In the genomic region with DNA sequence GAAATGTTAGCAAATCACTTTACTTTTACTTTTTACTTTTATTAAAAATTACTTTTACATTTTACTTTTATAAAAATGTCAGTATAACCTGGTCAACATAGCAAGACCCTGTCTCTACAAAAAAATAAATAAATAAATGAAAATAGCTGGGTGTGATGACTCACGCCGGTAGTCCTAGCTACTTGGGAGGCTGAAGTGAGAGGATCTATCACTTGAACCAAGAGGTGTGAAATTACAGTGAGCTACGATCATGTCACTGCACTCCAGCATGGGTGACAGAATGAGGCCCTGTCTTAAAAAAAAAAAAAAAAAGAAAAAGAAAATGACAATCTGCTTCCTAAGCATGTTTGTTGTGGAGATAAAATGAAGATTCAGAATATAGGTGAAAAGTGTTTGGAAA, we compare ENCODE assay signal across 29 cellular contexts. TPM values are rescaled to one million over a fixed set of nuclear protein-coding genes. Genes with fewer than 3 reads are reported as not detected.
DNase-seq lines count a peak whose midpoint lies in the region; ATAC-seq, FAIRE-seq and TF ChIP-seq lines count a peak whose summit lies in the region.
"Had no signal": no experiment of that assay in that cellular context is flagged by ENCODE, and none has a peak within 500 bp of the region (broad histone marks: within the 10 kb centered on the region; RNA-seq: fewer than 3 reads in every experiment).

No MANE protein-coding gene starts in this region.

- no peak for TF ChIP-seq RAD21 in HepG2 (CRISPR knock-in tag; IDR thresholded peaks at IDR 0.05)

- H3K4me1 Mint-ChIP-seq in natural killer cell, result peaks cover 7% of the 10 kb centered on the region in 2 donors
- peaks cover 6% of the 10 kb centered on the region for H3K4me1 Mint-ChIP-seq in stimulated activated effector memory CD8-positive, alpha-beta T cell treated with anti-CD3 and anti-CD28 coated beads, Interleukin-12 subunit alpha, Interleukin-12 subunit beta, amount 100 ng/mL, for 72 hours
- no peaks in the 10 kb centered on the region for H3K4me1 Mint-ChIP-seq in osteocyte (ENCODE audit: unreplicated experiment)
- H3K4me1 Mint-ChIP-seq: CD4-positive, CD25-positive, alpha-beta regulatory T cell had no signal

- no peak for DNase-seq in HepG2 (ENCODE audit: low spot score)
- no peak for DNase-seq in right lobe of liver
- DNase-seq in natural killer cell, result no peak
- no peak for DNase-seq in stimulated activated effector memory CD8-positive, alpha-beta T cell treated with anti-CD3 and anti-CD28 coated beads, Interleukin-12 subunit alpha, Interleukin-12 subunit beta, amount 100 ng/mL, for 72 hours (ENCODE audit: low spot score in 2 of 2)
- DNase-seq in osteocyte (ENCODE audit: extremely low spot score, unreplicated experiment), result no peak
- no peak for DNase-seq in NCI-H526 (lab: John Stamatoyannopoulos, UW)
- DNase-seq in cerebellum (ENCODE audit: low spot score), result no peak
- DNase-seq: CD4-positive, CD25-positive, alpha-beta regulatory T cell; DMS79; GDM1; HCEC 1CT; Kasumi-1; NCI-H1092 treated with DMSO at 0.1 percent for 48 hours; NCI-H1436 treated with DMSO at 0.1 percent for 48 hours; NCI-H187 treated with DMSO at 0.1 percent for 48 hours; NCI-H2171 treated with DMSO at 0.1 percent for 48 hours; NCI-H345; NCI-H510A treated with DMSO at 0.1 percent for 48 hours; NCI-H748 treated with DMSO at 0.1 percent for 48 hours; NK-92 treated with Interleukin-12 subunit alpha and Interleukin-12 subunit beta, amount 100 ng/mL, for 24 hours; PC-3; SJCRH30 had no signal

- POLR2A ChIA-PET in HepG2 (lab: Yijun Ruan, JAX), result no interaction called here

- no peak for TF ChIP-seq CTCF in HepG2 (CRISPR knock-in tag; IDR thresholded peaks at IDR 0.05)
- TF ChIP-seq CTCF in right lobe of liver (IDR thresholded peaks at IDR 0.05), result no peak
- TF ChIP-seq CTCF in gastroesophageal sphincter (IDR thresholded peaks at IDR 0.05), result no peak
- no peak for TF ChIP-seq CTCF in natural killer cell (IDR thresholded peaks at IDR 0.05)
- no peak for TF ChIP-seq CTCF in osteocyte (IDR thresholded peaks at IDR 0.05)

- 88% methylated on average over 3 of the region's 3 CpGs for WGBS in HepG2 (ENCODE audit: low lambda C conversion rate)
- 61% methylated on average over 3 of the region's 3 CpGs for WGBS in right lobe of liver (ENCODE audit: insufficient coverage, low coverage, low lambda C conversion rate, missing lambda C conversion rate)
- WGBS in gastroesophageal sphincter (ENCODE audit: low coverage in 1 of 2), 2 donors, result 85 to 86% methylated on average over 2 to 3 of the region's 3 CpGs

- TF ChIP-seq EP300 in HepG2 (IDR thresholded peaks at IDR 0.05; ENCODE audit: low read depth in 2 of 2, low read length in 2 of 2) (no peak), HepG2 (CRISPR knock-in tag; IDR thresholded peaks at IDR 0.05; ENCODE audit: borderline replicate concordance) (no peak), gastroesophageal sphincter (IDR thresholded peaks at IDR 0.05) (no peak)

- intact Hi-C loops in HepG2 (cut with micrococcal nuclease; ENCODE audit: unreplicated experiment) (no loop called here), right lobe of liver (cut with DNase I) (no loop called here), natural killer cell (cut with micrococcal nuclease) (no loop called here)

- no peak overlapping the region for H3K9ac ChIP-seq in HepG2 (ENCODE audit: insufficient read depth, low read depth, low read length)
- H3K9ac ChIP-seq: BLaER1 had no signal

- no peaks in the 10 kb centered on the region for H3K27me3 Mint-ChIP-seq in natural killer cell (ENCODE audit: low read depth in 2 of 2)
- H3K27me3 Mint-ChIP-seq in osteocyte (ENCODE audit: unreplicated experiment), result no peaks in the 10 kb centered on the region
- H3K27me3 Mint-ChIP-seq: CD4-positive, CD25-positive, alpha-beta regulatory T cell had no signal

- H3K27ac Mint-ChIP-seq in natural killer cell (peak overlapping the region in 1 of 2 donors; percentile 63), osteocyte (ENCODE audit: unreplicated experiment) (no peak overlapping the region)
- no peak overlapping the region for H3K27ac Mint-ChIP-seq in stimulated activated effector memory CD8-positive, alpha-beta T cell treated with anti-CD3 and anti-CD28 coated beads, Interleukin-12 subunit alpha, Interleukin-12 subunit beta, amount 100 ng/mL, for 72 hours

- H3K4me2 ChIP-seq in HepG2 (ENCODE audit: low read depth, low read length), result no peak overlapping the region
- H3K4me2 ChIP-seq: BLaER1 had no signal

- no peaks in the 10 kb centered on the region for H3K79me2 ChIP-seq in HepG2 (ENCODE audit: insufficient read depth, low read length)

- no peak for ATAC-seq in HepG2
- no peak for ATAC-seq in right lobe of liver
- no peak for ATAC-seq in gastroesophageal sphincter
- ATAC-seq in natural killer cell, result peak; percentile 82 to 97 (median 97)
- peak; percentile 54 for ATAC-seq in stimulated activated effector memory CD8-positive, alpha-beta T cell treated with anti-CD3 and anti-CD28 coated beads, Interleukin-12 subunit alpha, Interleukin-12 subunit beta, amount 100 ng/mL, for 72 hours
- ATAC-seq: GM12878, PC-3, Right ventricle myocardium inferior, SK-N-SH treated with all-trans-retinoic acid at 6 μM for 48 hours had no signal

- no peak overlapping the region for H3K27ac ChIP-seq in HepG2 (ENCODE audit: extremely low read length, insufficient read depth, low read length)
- H3K27ac ChIP-seq in right lobe of liver, result no peak overlapping the region
- H3K27ac ChIP-seq in gastroesophageal sphincter, result peak overlapping the region in 3 of 4 donors; percentile 67 to 84 (median 77)
- H3K27ac ChIP-seq: BLaER1, HL-60, SJCRH30 had no signal

- no TSS peak for BruUV-seq in HepG2 (replicated peaks; lab: Mats Ljungman, UMichigan)

- H3K4me3 ChIP-seq in HepG2 (replicated peaks in 1 of 3; ENCODE audit: insufficient read depth in 1 of 3, low read depth in 2 of 3, low read length in 3 of 3) (no peak overlapping the region), right lobe of liver (no peak overlapping the region), gastroesophageal sphincter (no peak overlapping the region)
- H3K4me3 ChIP-seq: BLaER1, GM12878, SJCRH30 had no signal

- CTCF ChIA-PET in HepG2 (lab: Yijun Ruan, JAX; ENCODE audit: low intra/inter-chr PET ratio, low total read pairs), result no interaction called here

- no peak for FAIRE-seq in HepG2 (lab: Jason Lieb, UNC)
- FAIRE-seq: GM12878, H1 had no signal

- no peaks in the 10 kb centered on the region for H3K4me1 ChIP-seq in HepG2 (ENCODE audit: insufficient read depth, low read length)
- H3K4me1 ChIP-seq in right lobe of liver, result peaks cover 0 to 9% (median 0%) of the 10 kb centered on the region in 4 donors
- H3K4me1 ChIP-seq in gastroesophageal sphincter, result peaks cover 3 to 48% (median 29%) of the 10 kb centered on the region in 3 donors
- H3K4me1 ChIP-seq: BLaER1, SJCRH30 had no signal

- H3K27me3 ChIP-seq in HepG2 (ENCODE audit: control insufficient read depth in 1 of 2, insufficient read depth in 2 of 2, low read length in 2 of 2), result no peaks in the 10 kb centered on the region
- H3K27me3 ChIP-seq in right lobe of liver, result no peaks in the 10 kb centered on the region
- no peaks in the 10 kb centered on the region for H3K27me3 ChIP-seq in gastroesophageal sphincter
- H3K27me3 ChIP-seq: BLaER1, SJCRH30 had no signal

- H3K36me3 ChIP-seq in HepG2 (replicated peaks in 1 of 2; ENCODE audit: control insufficient read depth in 1 of 2, insufficient read depth in 2 of 2, low read length in 2 of 2), result no peaks in the 10 kb centered on the region
- H3K36me3 ChIP-seq in right lobe of liver, result no peaks in the 10 kb centered on the region
- H3K36me3 ChIP-seq in gastroesophageal sphincter, result no peaks in the 10 kb centered on the region
- H3K36me3 ChIP-seq: BLaER1, SJCRH30 had no signal

- no peaks in the 10 kb centered on the region for H4K20me1 ChIP-seq in HepG2 (ENCODE audit: insufficient read depth, low read length)
- H4K20me1 ChIP-seq: BLaER1 had no signal

- no peaks in the 10 kb centered on the region for H3K36me3 Mint-ChIP-seq in natural killer cell
- no peaks in the 10 kb centered on the region for H3K36me3 Mint-ChIP-seq in stimulated activated effector memory CD8-positive, alpha-beta T cell treated with anti-CD3 and anti-CD28 coated beads, Interleukin-12 subunit alpha, Interleukin-12 subunit beta, amount 100 ng/mL, for 72 hours
- no peaks in the 10 kb centered on the region for H3K36me3 Mint-ChIP-seq in osteocyte (ENCODE audit: unreplicated experiment)

- H3K9me3 Mint-ChIP-seq in natural killer cell (no peaks in the 10 kb centered on the region), osteocyte (ENCODE audit: unreplicated experiment) (no peaks in the 10 kb centered on the region)
- H3K9me3 Mint-ChIP-seq in stimulated activated effector memory CD8-positive, alpha-beta T cell treated with anti-CD3 and anti-CD28 coated beads, Interleukin-12 subunit alpha, Interleukin-12 subunit beta, amount 100 ng/mL, for 72 hours, result no peaks in the 10 kb centered on the region

- TF ChIP-seq POLR2A in HepG2 (IDR thresholded peaks at IDR 0.05; ENCODE audit: insufficient read depth in 1 of 2, low read depth in 2 of 2, low read length in 2 of 2), result no peak
- no peak for TF ChIP-seq POLR2A in right lobe of liver (IDR thresholded peaks at IDR 0.05)
- no peak for TF ChIP-seq POLR2A in gastroesophageal sphincter (IDR thresholded peaks at IDR 0.05)

- H3K9me3 ChIP-seq in HepG2 (ENCODE audit: low read length), result no peaks in the 10 kb centered on the region
- no peaks in the 10 kb centered on the region for H3K9me3 ChIP-seq in right lobe of liver
- no peaks in the 10 kb centered on the region for H3K9me3 ChIP-seq in gastroesophageal sphincter
- H3K9me3 ChIP-seq: BLaER1, SJCRH30 had no signal

- H3K4me3 Mint-ChIP-seq in natural killer cell (no peak overlapping the region), osteocyte (ENCODE audit: unreplicated experiment) (no peak overlapping the region)
- H3K4me3 Mint-ChIP-seq in stimulated activated effector memory CD8-positive, alpha-beta T cell treated with anti-CD3 and anti-CD28 coated beads, Interleukin-12 subunit alpha, Interleukin-12 subunit beta, amount 100 ng/mL, for 72 hours, result no peak overlapping the region
- H3K4me3 Mint-ChIP-seq: CD4-positive, CD25-positive, alpha-beta regulatory T cell had no signal

- in situ Hi-C loops in HepG2 (cut with HindIII; ENCODE audit: extremely low pct_ligation_motif_present, low pct_unique_long_range_greater_than_20kb), result no loop called here

- H2AFZ ChIP-seq in HepG2 (ENCODE audit: low read length), result no peak overlapping the region

RNA-seq across cellular contexts. Expression of a gene that starts 31.0 kb away (rescaled TPM):
- total RNA-seq in HepG2 (2016; rRNA removed; fragmentation: Illumina TruSeq; extraction: Trizol), result 7.1 and 11.4 TPM in 2 replicates
- total RNA-seq in HepG2 (2016; cell fraction: cytosol; rRNA removed; fragmentation: Illumina TruSeq; extraction: Trizol; ENCODE audit: low read depth), result 2.8 and 3.1 TPM in 2 replicates
- 7.3 and 10.8 TPM in 2 replicates for total RNA-seq in HepG2 (2016; cell fraction: insoluble cytoplasmic fraction; rRNA removed; fragmentation: Illumina TruSeq; extraction: Trizol)
- total RNA-seq in HepG2 (2016; cell fraction: membrane; rRNA removed; fragmentation: Illumina TruSeq; extraction: Trizol), result 6.1 and 7.4 TPM in 2 replicates
- total RNA-seq in HepG2 (2016; cell fraction: nucleus; rRNA removed; fragmentation: Illumina TruSeq; extraction: Trizol), result 12.8 and 13.1 TPM in 2 replicates
- polyA plus RNA-seq in HepG2 (2011; rRNA removed), result 2.8 and 3.2 TPM in 2 replicates
- 0.99 and 2.0 TPM in 2 replicates for polyA plus RNA-seq in HepG2 (2011; cell fraction: cytosol; rRNA removed)
- polyA plus RNA-seq in HepG2 (2011; cell fraction: nucleus; rRNA removed), result 2.2 and 2.9 TPM in 2 replicates
- polyA plus RNA-seq in HepG2 (2012), result 5.9 and 6.1 TPM in 2 replicates
- 0.18 and 0.25 TPM in 2 replicates for polyA plus RNA-seq in HepG2 (2016; cell fraction: cytosol; fragmentation: Illumina TruSeq; extraction: Trizol; ENCODE audit: low read depth)
- polyA plus RNA-seq in HepG2 (2016; cell fraction: insoluble cytoplasmic fraction; fragmentation: Illumina TruSeq; extraction: Trizol; ENCODE audit: low read depth), result 8.4 and 9.0 TPM in 2 replicates
- 1.0 and 1.1 TPM in 2 replicates for polyA plus RNA-seq in HepG2 (2016; cell fraction: membrane; fragmentation: Illumina TruSeq; extraction: Trizol; ENCODE audit: low read depth)
- polyA plus RNA-seq in HepG2 (2016; cell fraction: nucleus; fragmentation: Illumina TruSeq; extraction: Trizol; ENCODE audit: insufficient read depth, low read depth), result 8.4 and 9.2 TPM in 2 replicates
- polyA minus RNA-seq in HepG2 (2011; rRNA and poly(A)+ RNA removed; ENCODE audit: low replicate concordance), result 3.9 and 4.3 TPM in 2 replicates
- 4.1 and 5.3 TPM in 2 replicates for polyA minus RNA-seq in HepG2 (2011; cell fraction: cytosol; rRNA and poly(A)+ RNA removed)
- 34.2 and 35.8 TPM in 2 replicates for polyA minus RNA-seq in HepG2 (2011; cell fraction: nucleus; rRNA and poly(A)+ RNA removed)
- 1 to 10 TPM; 2.2 to 3.2 (median 3.0) TPM for total RNA-seq in right lobe of liver
- 100 to 1,000 TPM in 1 of 4 donors, 10 to 100 TPM in 3; 47.7 to 102 (median 63.1) TPM for total RNA-seq in gastroesophageal sphincter
- total RNA-seq in natural killer cell, result 1 to 10 TPM; 3.4 to 6.4 (median 5.9) TPM
- 12.0 and 13.2 TPM in 2 replicates for total RNA-seq in osteocyte
- 51.6 TPM for total RNA-seq in cerebellum

Comparison
In these comparisons a context has a peak if more than half of its experiments do, and no peak if none do; other contexts are left out.
1. ATAC-seq: peak in natural killer cell (3 of 3) and stimulated activated effector memory CD8-positive, alpha-beta T cell treated with anti-CD3 and anti-CD28 coated beads, Interleukin-12 subunit alpha, Interleukin-12 subunit beta, amount 100 ng/mL, for 72 hours (single experiment); none in HepG2 (single experiment), right lobe of liver (0 of 4) and gastroesophageal sphincter (single experiment).
2. H3K27ac ChIP-seq: peak in gastroesophageal sphincter (3 of 4); none in HepG2 (single experiment) and right lobe of liver (0 of 3).